ENCODE assay signal across 11 cellular contexts in the genomic region with DNA sequence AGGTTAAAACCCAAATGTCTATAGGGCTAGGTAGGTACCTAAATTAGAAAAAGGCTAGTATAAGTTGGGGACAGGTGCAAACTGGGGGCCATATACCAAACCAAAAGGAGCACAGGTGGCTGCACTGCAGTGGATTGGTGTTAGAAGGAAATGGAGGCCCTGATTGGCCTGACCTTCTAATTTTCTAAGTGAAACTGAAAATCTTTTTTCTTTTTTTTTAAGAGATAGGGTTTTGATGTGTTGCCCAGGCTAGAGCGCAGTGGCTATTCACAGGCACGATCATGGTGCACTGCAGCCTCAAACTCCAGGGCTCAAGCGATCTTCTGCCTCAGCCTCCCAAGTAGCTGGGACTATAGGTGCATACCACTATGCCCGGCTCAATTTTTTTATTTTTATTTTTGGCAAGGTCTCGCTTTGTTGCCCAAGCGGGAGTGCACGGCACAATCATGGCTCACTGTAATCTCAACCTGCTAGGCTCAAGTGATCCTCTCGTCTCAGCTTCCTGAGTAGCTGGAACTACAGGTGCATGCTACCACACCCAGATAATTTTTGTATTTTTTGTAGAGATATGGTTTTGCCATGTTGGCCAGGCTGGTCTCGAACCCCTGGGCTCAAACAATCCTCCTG. TPM values are rescaled to one million over a fixed set of nuclear protein-coding genes. Genes with fewer than 3 reads are reported as not detected.
DNase-seq lines count a peak whose midpoint lies in the region; ATAC-seq and TF ChIP-seq lines count a peak whose summit lies in the region.
"Had no signal": no experiment of that assay in that cellular context is flagged by ENCODE, and none has a peak within 500 bp of the region (broad histone marks: within the 10 kb centered on the region; RNA-seq: fewer than 3 reads in every experiment).

No MANE protein-coding gene starts in this region.

- DNase-seq in gastrocnemius medialis, result no peak
- no peak for DNase-seq in activated T-cell treated with anti-CD3 and anti-CD28 coated beads, Interleukin-2, amount 50 U/mL, for 1 hour
- DNase-seq in NCI-H69 (lab: John Stamatoyannopoulos, UW), result no peak
- no peak for DNase-seq in GM23338 (ENCODE audit: low spot score)
- DNase-seq in omental fat pad (ENCODE audit: low spot score), result no peak
- DNase-seq: activated naive CD4-positive, alpha-beta T cell; islet precursor cell; NCI-H446 treated with DMSO at 0.1 percent for 48 hours had no signal

- no peak for TF ChIP-seq POLR2A in gastrocnemius medialis (IDR thresholded peaks at IDR 0.05)

- H3K27me3 Mint-ChIP-seq in GM23338 (ENCODE audit: insufficient read depth, low read depth, poor library complexity), result peaks cover 6% of the 10 kb centered on the region

- H3K9me3 ChIP-seq in gastrocnemius medialis, result no peaks in the 10 kb centered on the region

- peaks cover 26 to 37% of the 10 kb centered on the region in 2 donors for H3K4me1 ChIP-seq in gastrocnemius medialis
- peaks cover 13% of the 10 kb centered on the region for H3K4me1 ChIP-seq in GM23338 (ENCODE audit: insufficient read depth)

- TF ChIP-seq CTCF in gastrocnemius medialis (IDR thresholded peaks at IDR 0.05 in 4 of 5, conservative IDR thresholded peaks at IDR 0.05 in 1 of 5) (no peak), GM23338 (conservative IDR thresholded peaks at IDR 0.05; ENCODE audit: low read depth in 2 of 2) (no peak), omental fat pad (IDR thresholded peaks at IDR 0.05) (no peak)

- H3K36me3 ChIP-seq in gastrocnemius medialis (no peaks in the 10 kb centered on the region), GM23338 (ENCODE audit: insufficient read depth) (no peaks in the 10 kb centered on the region)

- H3K4me1 Mint-ChIP-seq in GM23338, result peaks cover 11% of the 10 kb centered on the region

- no peak overlapping the region for H3K4me3 ChIP-seq in gastrocnemius medialis
- no peak overlapping the region for H3K4me3 ChIP-seq in GM23338

- H3K4me3 Mint-ChIP-seq in GM23338, result no peak overlapping the region

- intact Hi-C loops in gastrocnemius medialis (cut with DNase I; ENCODE audit: low total_unique reads), result no loop called here

- no peaks in the 10 kb centered on the region for H3F3A ChIP-seq in GM23338 (replicated peaks; ENCODE audit: low read depth)

- H3K4me2 ChIP-seq in GM23338, result no peak overlapping the region

- no peaks in the 10 kb centered on the region for H4K20me1 ChIP-seq in GM23338 (replicated peaks; ENCODE audit: insufficient read depth)

- in situ Hi-C loops in gastrocnemius medialis (cut with MboI; ENCODE audit: low sequenced_read_pairs in 4 of 4), result loop anchor here in 3 of 4 donors (10.0 to 25.0 kb wide), 2 partner anchors 96 to 109 kb away; no protein-coding TSS in a partner anchor

- ATAC-seq in GM18861 (IDR thresholded peaks at IDR 0.05; ENCODE audit: unreplicated experiment) (peak; percentile 61), GM21619 (IDR thresholded peaks at IDR 0.05; ENCODE audit: unreplicated experiment) (peak; percentile 55), HG03378 (IDR thresholded peaks at IDR 0.05; ENCODE audit: unreplicated experiment) (peak; percentile 58), gastrocnemius medialis (no peak), GM23338 (no peak), omental fat pad (ENCODE audit: low FRiP score) (no peak)

- peak overlapping the region in 3 of 4 donors; percentile 88 to 93 (median 89) for H3K27ac ChIP-seq in gastrocnemius medialis
- no peak overlapping the region for H3K27ac ChIP-seq in GM23338 (ENCODE audit: low read depth)

- no peak overlapping the region for H2AFZ ChIP-seq in GM23338

- H3K79me2 ChIP-seq in GM23338 (replicated peaks; ENCODE audit: insufficient read depth), result no peaks in the 10 kb centered on the region

- H3K9me3 Mint-ChIP-seq in GM23338, result no peaks in the 10 kb centered on the region

- H3K27me3 ChIP-seq in gastrocnemius medialis, result no peaks in the 10 kb centered on the region
- H3K27me3 ChIP-seq in GM23338 (ENCODE audit: insufficient read depth), result no peaks in the 10 kb centered on the region

- no peak overlapping the region for H3K27ac Mint-ChIP-seq in GM23338

- H3K9me2 ChIP-seq in GM23338 (ENCODE audit: insufficient read depth), result no peaks in the 10 kb centered on the region

- no peaks in the 10 kb centered on the region for H3K36me3 Mint-ChIP-seq in GM23338 (ENCODE audit: low read depth)

TF ChIP-seq in GM23338, 12 proteins besides CTCF, POLR2A, EP300 and RAD21 (continues in another document):
- TF ChIP-seq POLR2AphosphoS5 (IDR thresholded peaks at IDR 0.05; ENCODE audit: low read depth) (no peak), EZH2 (IDR thresholded peaks at IDR 0.05; ENCODE audit: low read depth, unreplicated experiment) (no peak), NANOG (IDR thresholded peaks at IDR 0.05; ENCODE audit: borderline replicate concordance) (no peak), EZH2phosphoT487 (IDR thresholded peaks at IDR 0.05; ENCODE audit: unreplicated experiment) (no peak), ZNF331 (CRISPR knock-in tag; IDR thresholded peaks at IDR 0.05; ENCODE audit: low read depth) (no peak), CREB1 (CRISPR knock-in tag; IDR thresholded peaks at IDR 0.05; ENCODE audit: low read depth) (no peak)
- TF ChIP-seq, protein P1, sequence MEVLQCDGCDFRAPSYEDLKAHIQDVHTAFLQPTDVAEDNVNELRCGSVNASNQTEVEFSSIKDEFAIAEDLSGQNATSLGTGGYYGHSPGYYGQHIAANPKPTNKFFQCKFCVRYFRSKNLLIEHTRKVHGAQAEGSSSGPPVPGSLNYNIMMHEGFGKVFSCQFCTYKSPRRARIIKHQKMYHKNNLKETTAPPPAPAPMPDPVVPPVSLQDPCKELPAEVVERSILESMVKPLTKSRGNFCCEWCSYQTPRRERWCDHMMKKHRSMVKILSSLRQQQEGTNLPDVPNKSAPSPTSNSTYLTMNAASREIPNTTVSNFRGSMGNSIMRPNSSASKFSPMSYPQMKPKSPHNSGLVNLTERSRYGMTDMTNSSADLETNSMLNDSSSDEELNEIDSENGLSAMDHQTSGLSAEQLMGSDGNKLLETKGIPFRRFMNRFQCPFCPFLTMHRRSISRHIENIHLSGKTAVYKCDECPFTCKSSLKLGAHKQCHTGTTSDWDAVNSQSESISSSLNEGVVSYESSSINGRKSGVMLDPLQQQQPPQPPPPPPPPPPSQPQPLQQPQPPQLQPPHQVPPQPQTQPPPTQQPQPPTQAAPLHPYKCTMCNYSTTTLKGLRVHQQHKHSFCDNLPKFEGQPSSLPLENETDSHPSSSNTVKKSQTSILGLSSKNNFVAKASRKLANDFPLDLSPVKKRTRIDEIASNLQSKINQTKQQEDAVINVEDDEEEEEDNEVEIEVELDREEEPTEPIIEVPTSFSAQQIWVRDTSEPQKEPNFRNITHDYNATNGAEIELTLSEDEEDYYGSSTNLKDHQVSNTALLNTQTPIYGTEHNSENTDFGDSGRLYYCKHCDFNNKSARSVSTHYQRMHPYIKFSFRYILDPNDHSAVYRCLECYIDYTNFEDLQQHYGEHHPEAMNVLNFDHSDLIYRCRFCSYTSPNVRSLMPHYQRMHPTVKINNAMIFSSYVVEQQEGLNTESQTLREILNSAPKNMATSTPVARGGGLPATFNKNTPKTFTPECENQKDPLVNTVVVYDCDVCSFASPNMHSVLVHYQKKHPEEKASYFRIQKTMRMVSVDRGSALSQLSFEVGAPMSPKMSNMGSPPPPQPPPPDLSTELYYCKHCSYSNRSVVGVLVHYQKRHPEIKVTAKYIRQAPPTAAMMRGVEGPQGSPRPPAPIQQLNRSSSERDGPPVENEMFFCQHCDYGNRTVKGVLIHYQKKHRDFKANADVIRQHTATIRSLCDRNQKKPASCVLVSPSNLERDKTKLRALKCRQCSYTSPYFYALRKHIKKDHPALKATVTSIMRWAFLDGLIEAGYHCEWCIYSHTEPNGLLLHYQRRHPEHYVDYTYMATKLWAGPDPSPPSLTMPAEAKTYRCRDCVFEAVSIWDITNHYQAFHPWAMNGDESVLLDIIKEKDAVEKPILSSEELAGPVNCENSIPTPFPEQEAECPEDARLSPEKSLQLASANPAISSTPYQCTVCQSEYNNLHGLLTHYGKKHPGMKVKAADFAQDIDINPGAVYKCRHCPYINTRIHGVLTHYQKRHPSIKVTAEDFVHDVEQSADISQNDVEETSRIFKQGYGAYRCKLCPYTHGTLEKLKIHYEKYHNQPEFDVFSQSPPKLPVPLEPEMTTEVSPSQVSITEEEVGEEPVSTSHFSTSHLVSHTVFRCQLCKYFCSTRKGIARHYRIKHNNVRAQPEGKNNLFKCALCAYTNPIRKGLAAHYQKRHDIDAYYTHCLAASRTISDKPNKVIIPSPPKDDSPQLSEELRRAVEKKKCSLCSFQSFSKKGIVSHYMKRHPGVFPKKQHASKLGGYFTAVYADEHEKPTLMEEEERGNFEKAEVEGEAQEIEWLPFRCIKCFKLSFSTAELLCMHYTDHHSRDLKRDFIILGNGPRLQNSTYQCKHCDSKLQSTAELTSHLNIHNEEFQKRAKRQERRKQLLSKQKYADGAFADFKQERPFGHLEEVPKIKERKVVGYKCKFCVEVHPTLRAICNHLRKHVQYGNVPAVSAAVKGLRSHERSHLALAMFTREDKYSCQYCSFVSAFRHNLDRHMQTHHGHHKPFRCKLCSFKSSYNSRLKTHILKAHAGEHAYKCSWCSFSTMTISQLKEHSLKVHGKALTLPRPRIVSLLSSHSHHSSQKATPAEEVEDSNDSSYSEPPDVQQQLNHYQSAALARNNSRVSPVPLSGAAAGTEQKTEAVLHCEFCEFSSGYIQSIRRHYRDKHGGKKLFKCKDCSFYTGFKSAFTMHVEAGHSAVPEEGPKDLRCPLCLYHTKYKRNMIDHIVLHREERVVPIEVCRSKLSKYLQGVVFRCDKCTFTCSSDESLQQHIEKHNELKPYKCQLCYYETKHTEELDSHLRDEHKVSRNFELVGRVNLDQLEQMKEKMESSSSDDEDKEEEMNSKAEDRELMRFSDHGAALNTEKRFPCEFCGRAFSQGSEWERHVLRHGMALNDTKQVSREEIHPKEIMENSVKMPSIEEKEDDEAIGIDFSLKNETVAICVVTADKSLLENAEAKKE (CRISPR knock-in tag; IDR thresholded peaks at IDR 0.05), result no peak

RNA-seq across cellular contexts. Expression of gene CCDC69, which starts 9.8 kb away (rescaled TPM):
- total RNA-seq in gastrocnemius medialis (100 to 1,000 TPM in 3 of 4 donors, 10 to 100 TPM in 1; 93.4 to 128 (median 114) TPM), omental fat pad (100 to 1,000 TPM; 118 to 287 (median 228) TPM)
- total RNA-seq in GM23338 (2014; rRNA removed; shearing (Covaris generic)), result 5.3 and 6.6 TPM in 2 replicates
- polyA plus RNA-seq in GM23338 (2016; fragmentation: Nextera tagmentation; extraction: Ambion mirVana), result 2.7 and 3.0 TPM in 2 replicates

RNA-seq across cellular contexts. Expression of gene GM2A, which starts 19.3 kb away (rescaled TPM):
- 1 to 10 TPM; 5.0 to 7.2 (median 5.7) TPM for total RNA-seq in gastrocnemius medialis
- total RNA-seq in GM23338 (2014; rRNA removed; shearing (Covaris generic)), result 26.3 and 27.8 TPM in 2 replicates
- polyA plus RNA-seq in GM23338 (2016; fragmentation: Nextera tagmentation; extraction: Ambion mirVana), result 9.0 and 9.8 TPM in 2 replicates
- 10 to 100 TPM; 26.6 to 62.6 (median 27.9) TPM for total RNA-seq in omental fat pad

Comparison
In these comparisons a context has a peak if more than half of its experiments do, and no peak if none do; other contexts are left out.
1. ATAC-seq: peak in GM18861 (single experiment), GM21619 (single experiment) and HG03378 (single experiment); none in gastrocnemius medialis (0 of 2), GM23338 (single experiment) and omental fat pad (single experiment).
2. RNA of gene CCDC69, which starts 9.8 kb away (total RNA-seq): 118 to 287 TPM in omental fat pad and 93.4 to 128 TPM in gastrocnemius medialis; 5.3 to 6.6 TPM in GM23338; every median in the first group is over 10 times any median in the second.